Comparison of ENCODE assay signal across 8 cellular contexts in the genomic region with DNA sequence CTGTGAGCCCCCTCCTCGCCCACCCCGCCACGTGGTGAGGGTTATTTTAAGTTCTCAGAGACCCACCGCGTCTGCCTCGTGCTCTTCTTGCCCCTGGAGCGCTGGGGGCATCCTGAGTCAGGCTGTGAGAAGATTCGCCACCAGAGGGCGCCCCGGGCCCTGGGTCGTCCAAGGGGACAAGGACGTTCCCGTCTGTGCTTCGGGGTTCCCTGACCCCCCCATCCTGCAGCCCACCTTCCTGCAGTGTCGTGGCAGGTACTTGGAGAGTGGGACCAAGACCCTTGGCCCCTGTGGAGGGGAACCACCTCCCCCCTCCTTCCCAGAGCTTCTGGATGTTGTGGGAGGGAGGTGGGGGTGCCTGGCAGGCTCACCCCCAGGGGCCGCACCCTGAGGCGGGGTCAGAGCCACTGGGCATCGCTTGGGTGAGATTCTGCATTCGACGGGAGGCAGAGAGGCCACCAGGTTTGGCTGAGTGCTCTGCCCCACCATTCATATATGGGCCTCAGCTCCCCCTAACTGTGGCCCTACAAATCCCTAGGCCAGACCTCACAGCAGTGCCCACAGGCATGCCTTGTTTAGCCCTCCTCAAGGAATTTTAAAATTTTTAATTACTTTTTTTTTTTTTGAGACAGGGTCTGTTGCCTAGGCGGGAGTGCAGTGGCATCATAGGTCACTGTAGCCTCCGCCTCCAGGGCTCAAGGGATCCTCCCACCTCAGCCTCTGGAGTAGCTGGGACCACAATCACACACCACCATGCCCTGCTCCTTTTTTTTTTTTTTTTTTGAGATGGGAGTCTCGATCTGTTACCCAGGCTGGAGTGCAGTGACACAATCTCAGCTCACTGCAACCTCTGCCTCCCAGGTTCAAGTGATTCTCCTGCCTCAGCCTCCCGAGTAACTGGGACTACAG. TPM values are rescaled to one million over a fixed set of nuclear protein-coding genes. Genes with fewer than 3 reads are reported as not detected.
DNase-seq lines count a peak whose midpoint lies in the region; ATAC-seq lines count a peak whose summit lies in the region.

No MANE protein-coding gene starts in this region.

- no peak overlapping the region for H3K4me2 ChIP-seq in mesenchymal stem cell (ENCODE audit: low read length, poor library complexity, severe bottlenecking)

- peak overlapping the region; percentile 24 for H2AK5ac ChIP-seq in mesenchymal stem cell (ENCODE audit: low read length, severe bottlenecking)

- no peak overlapping the region for H3K18ac ChIP-seq in mesenchymal stem cell (ENCODE audit: low read depth in 1 of 2, low read length in 2 of 2)

- H2BK120ac ChIP-seq in mesenchymal stem cell (ENCODE audit: low read depth, low read length) = no peak overlapping the region

- WGBS in mesenchymal stem cell = 37% methylated on average over 20 of the region's 24 CpGs

- peak overlapping the region; percentile 66 for H4K8ac ChIP-seq in mesenchymal stem cell (ENCODE audit: low read length)

- H3K4ac ChIP-seq in mesenchymal stem cell (ENCODE audit: low read depth in 1 of 2, low read length in 2 of 2) = no peak overlapping the region

- H2BK12ac ChIP-seq in mesenchymal stem cell (ENCODE audit: low read length in 2 of 2) = peak overlapping the region in 1 of 2 experiments; percentile 54

- H3K4me1 ChIP-seq in mesenchymal stem cell (ENCODE audit: control insufficient read depth, insufficient read depth, low read depth, low read length) = peaks cover 39% of the 10 kb centered on the region

- no peak overlapping the region for H3K27ac ChIP-seq in mesenchymal stem cell (ENCODE audit: low read length, poor library complexity, severe bottlenecking)

- ATAC-seq in HG03565 (IDR thresholded peaks at IDR 0.05; ENCODE audit: unreplicated experiment) = no peak

- H2BK5ac ChIP-seq in mesenchymal stem cell (ENCODE audit: low read depth, low read length, poor library complexity, severe bottlenecking) = no peak overlapping the region

- no peak overlapping the region for H3K14ac ChIP-seq in mesenchymal stem cell (ENCODE audit: low read length in 2 of 2)

- DNase-seq in AML-193 (lab: John Stamatoyannopoulos, UW) (peak; percentile 19 to 54), GM19238 (ENCODE audit: insufficient read length, low spot score) (peak; percentile 87), NCI-H345 (lab: John Stamatoyannopoulos, UW) (peak; percentile 62), dedifferentiated amniotic fluid mesenchymal stem cell (ENCODE audit: extremely low spot score) (peak; percentile 47), mesenchymal stem cell (peak; percentile 65)
- peak; percentile 90 to 94 for DNase-seq in activated CD4-positive, alpha-beta T cell treated with anti-CD3 and anti-CD28 coated beads, Interleukin-2, amount 50 U/mL, for 4 hours
- peak; percentile 85 for DNase-seq in stimulated activated CD8-positive, alpha-beta memory T cell treated with anti-CD3 and anti-CD28 coated beads, Interleukin-4, amount 100 ng/mL, for 24 hours (ENCODE audit: low read depth)

- peak overlapping the region; percentile 7 for H4K91ac ChIP-seq in mesenchymal stem cell (ENCODE audit: low read length)

- peaks cover 8% of the 10 kb centered on the region for H3K79me1 ChIP-seq in mesenchymal stem cell (replicated peaks; ENCODE audit: low read length, poor library complexity, severe bottlenecking)

- H2BK15ac ChIP-seq in mesenchymal stem cell (ENCODE audit: low read depth, poor library complexity, severe bottlenecking) = no peak overlapping the region

- H2AFZ ChIP-seq in mesenchymal stem cell (ENCODE audit: low read depth, low read length) = no peak overlapping the region

- H3K23ac ChIP-seq in mesenchymal stem cell (ENCODE audit: low read length in 2 of 2) = no peak overlapping the region

- no peaks in the 10 kb centered on the region for H3K27me3 ChIP-seq in mesenchymal stem cell (ENCODE audit: control insufficient read depth in 1 of 2, insufficient read depth in 1 of 2, low read length in 2 of 2)

- H3K36me3 ChIP-seq in mesenchymal stem cell (ENCODE audit: control insufficient read depth in 1 of 2, insufficient read depth in 2 of 2, low read depth in 1 of 2, low read length in 2 of 2) = peaks cover 3 to 44% of the 10 kb centered on the region in 2 experiments

- no peak overlapping the region for H3K9ac ChIP-seq in mesenchymal stem cell (ENCODE audit: low read length)

- H3K9me3 ChIP-seq in mesenchymal stem cell (ENCODE audit: control insufficient read depth, low read length) = no peaks in the 10 kb centered on the region

- no peak overlapping the region for H3K4me3 ChIP-seq in mesenchymal stem cell (ENCODE audit: insufficient read depth in 1 of 2, low read depth in 1 of 2, low read length in 2 of 2)

RNA-seq across cellular contexts. Expression of a gene that starts 17.0 kb away (rescaled TPM):
- 15.0 TPM for polyA plus RNA-seq in mesenchymal stem cell (2013, experiment 1 of 2)
- 14.2 TPM for polyA plus RNA-seq in mesenchymal stem cell (2013, experiment 2 of 2)

RNA-seq across cellular contexts. Expression of a gene that starts 27.4 kb away (rescaled TPM):
- polyA plus RNA-seq in mesenchymal stem cell (2013, experiment 1 of 2) = 10.4 TPM
- polyA plus RNA-seq in mesenchymal stem cell (2013, experiment 2 of 2) = 9.3 TPM

Comparison
In these comparisons a context has a peak if more than half of its experiments do, and no peak if none do; other contexts are left out.
1. DNase-seq: peak in every context shown above with its lines; median percentile 92 in activated CD4-positive, alpha-beta T cell treated with anti-CD3 and anti-CD28 coated beads, Interleukin-2, amount 50 U/mL, for 4 hours; 87 in GM19238; 85 in stimulated activated CD8-positive, alpha-beta memory T cell treated with anti-CD3 and anti-CD28 coated beads, Interleukin-4, amount 100 ng/mL, for 24 hours; 65 in mesenchymal stem cell; 62 in NCI-H345; 47 in dedifferentiated amniotic fluid mesenchymal stem cell; 36 in AML-193.